Comparison of ENCODE assay signal across 20 cellular contexts in genomic region chr2:62536873-62537547, GRCh38. TPM values are rescaled to one million over a fixed set of nuclear protein-coding genes. Genes with fewer than 3 reads are reported as not detected.
"Had no signal": no experiment of that assay in that cellular context is flagged by ENCODE, and none has a peak within 500 bp of the region (broad histone marks: within the 10 kb centered on the region; RNA-seq: fewer than 3 reads in every experiment).

No MANE protein-coding gene starts in this region.

- H3K4me3 ChIP-seq: left ventricle myocardium inferior, mucosa of descending colon, neural progenitor cell, smooth muscle cell, testis had no signal

- ATAC-seq: activated CD8-positive, alpha-beta T cell treated with anti-CD3 and anti-CD28 coated beads, Interleukin-2, amount 10 ng/mL, durations not matched to agents 7 days and 5 days; activated naive CD4-positive, alpha-beta T cell treated with anti-CD3 and anti-CD28 coated beads, Interleukin-2, amount 50 U/mL, for 72 hours; effector memory CD8-positive, alpha-beta T cell; mucosa of descending colon; naive thymus-derived CD4-positive, alpha-beta T cell; sciatic nerve; SK-N-SH treated with all-trans-retinoic acid at 6 μM for 48 hours; stimulated activated effector memory CD8-positive, alpha-beta T cell treated with anti-CD3 and anti-CD28 coated beads, Interleukin-12 subunit alpha, Interleukin-12 subunit beta, amount 100 ng/mL, for 72 hours had no signal

- H3K4me2 ChIP-seq: neural progenitor cell, smooth muscle cell had no signal

- H3K27ac ChIP-seq: left ventricle myocardium inferior, neural progenitor cell, testis had no signal

- H3K9me3 ChIP-seq: left ventricle myocardium inferior, mucosa of descending colon, testis had no signal

- FAIRE-seq: frontal cortex had no signal

- H2AFZ ChIP-seq: neural progenitor cell had no signal

- H3K36me3 ChIP-seq: left ventricle myocardium inferior, neural progenitor cell had no signal

- H3K4me1 ChIP-seq: left ventricle myocardium inferior, testis had no signal

- DNase-seq: activated CD4-positive, alpha-beta T cell treated with anti-CD3 and anti-CD28 coated beads, Interleukin-2, amount 10 ng/mL, durations not matched to agents 24 days and 14 days; activated CD8-positive, alpha-beta T cell treated with anti-CD3 and anti-CD28 coated beads, Interleukin-2, amount 10 ng/mL, durations not matched to agents 7 days and 5 days; activated effector memory CD4-positive, alpha-beta T cell treated with Interleukin-2 at 50 U/mL for 16 hours; activated T-cell treated with anti-CD3 and anti-CD28 coated beads, Interleukin-2, amount 50 U/mL, for 24 hours; caudate nucleus; effector memory CD8-positive, alpha-beta T cell; left ventricle myocardium inferior; mucosa of descending colon; naive thymus-derived CD4-positive, alpha-beta T cell; stimulated activated CD4-positive, alpha-beta T cell treated with anti-CD3 and anti-CD28 coated beads, Interleukin-4, amount 100 ng/mL, for 24 hours; T1000; testis had no signal

- H3K27me3 ChIP-seq: neural progenitor cell, testis had no signal

- H3K9ac ChIP-seq: neural progenitor cell had no signal

RNA-seq across cellular contexts. Expression of gene TMEM17, which starts 31.0 kb away (rescaled TPM):
- total RNA-seq: activated CD8-positive, alpha-beta T cell treated with anti-CD3 and anti-CD28 coated beads, Interleukin-2, amount 10 ng/mL, durations not matched to agents 7 days and 5 days; activated naive CD4-positive, alpha-beta T cell treated with anti-CD3 and anti-CD28 coated beads, Interleukin-2, amount 50 U/mL, for 72 hours; T-helper 1 cell treated with Interleukin-12 subunit alpha and Interleukin-12 subunit beta and Interleukin-4 antibody, amounts not matched to agents 30 ng/mL and 1 ng/mL, for 36 hours had no signal
